26 cellular contexts compared by ENCODE assay signal in genomic region chr22:42154293-42154692, GRCh38. TPM values are rescaled to one million over a fixed set of nuclear protein-coding genes. Genes with fewer than 3 reads are reported as not detected.
"Had no signal": no experiment of that assay in that cellular context is flagged by ENCODE, and none has a peak within 500 bp of the region (broad histone marks: within the 10 kb centered on the region; RNA-seq: fewer than 3 reads in every experiment).

No MANE protein-coding gene starts in this region.

- H3K27me3 Mint-ChIP-seq: natural killer cell treated with Interleukin-12 subunit alpha and Interleukin-12 subunit beta and Interleukin-15 and Interleukin-18, amount 100 ng/mL, for 72 hours; stimulated activated naive CD8-positive, alpha-beta T cell treated with anti-CD3 and anti-CD28 coated beads, Interleukin-15, Interleukin-2, amounts not matched to agents 100 ng/mL and 50 ng/mL, for 24 hours had no signal

- DNase-seq: activated CD4-positive, alpha-beta T cell treated with anti-CD3 and anti-CD28 coated beads, Interleukin-2, amount 50 U/mL, for 1 hour; activated gamma-delta T cell treated with Interleukin-2 at 50 U/mL for 16 hours; activated T-cell treated with anti-CD3 and anti-CD28 coated beads, Interleukin-2, amount 50 U/mL, for 1 hour; adrenal gland; cerebellar nuclear complex; effector memory CD4-positive, alpha-beta T cell; islet precursor cell; left ventricle myocardium inferior; mesendoderm; mucosa of descending colon; stimulated activated CD4-positive, alpha-beta T cell treated with anti-CD3 and anti-CD28 coated beads, Interleukin-2, amount 100 ng/mL, for 48 hours; T1000; trophoblast cell; uterus; WERI-Rb-1 had no signal

- H3K4me1 ChIP-seq: adrenal gland, body of pancreas, uterus had no signal

- H3K27me3 ChIP-seq: adrenal gland, body of pancreas, dorsolateral prefrontal cortex, right lobe of liver, uterus had no signal

- H3K27ac Mint-ChIP-seq: stimulated activated naive CD8-positive, alpha-beta T cell treated with anti-CD3 and anti-CD28 coated beads, Interleukin-15, Interleukin-2, amounts not matched to agents 100 ng/mL and 50 ng/mL, for 24 hours had no signal

- H3K4me3 Mint-ChIP-seq: natural killer cell treated with Interleukin-12 subunit alpha and Interleukin-12 subunit beta and Interleukin-15 and Interleukin-18, amount 100 ng/mL, for 72 hours; stimulated activated naive CD8-positive, alpha-beta T cell treated with anti-CD3 and anti-CD28 coated beads, Interleukin-15, Interleukin-2, amounts not matched to agents 100 ng/mL and 50 ng/mL, for 24 hours had no signal

- H3K9me3 ChIP-seq: adrenal gland, body of pancreas, left ventricle myocardium inferior, mucosa of descending colon, right lobe of liver, thoracic aorta, uterus had no signal

- H3K36me3 Mint-ChIP-seq: activated naive CD4-positive, alpha-beta T cell treated with anti-CD3 and anti-CD28 coated beads, Interleukin-2, amount 50 U/mL, for 72 hours; natural killer cell treated with Interleukin-12 subunit alpha and Interleukin-12 subunit beta and Interleukin-15 and Interleukin-18, amount 100 ng/mL, for 72 hours had no signal

- ATAC-seq: activated CD4-positive, CD25-positive, alpha-beta regulatory T cell treated with anti-CD3 and anti-CD28 coated beads, Interleukin-2, amount 50 U/mL, for 24 hours; activated naive CD4-positive, alpha-beta T cell treated with anti-CD3 and anti-CD28 coated beads, Interleukin-2, amount 50 U/mL, for 72 hours; body of pancreas; mucosa of descending colon; natural killer cell treated with Interleukin-12 subunit alpha and Interleukin-12 subunit beta and Interleukin-15 and Interleukin-18, amount 100 ng/mL, for 72 hours had no signal

- H3K27ac ChIP-seq: adrenal gland, body of pancreas, coronary artery, dorsolateral prefrontal cortex, left ventricle myocardium inferior, thoracic aorta, uterus, WERI-Rb-1 had no signal

- H3K9me3 Mint-ChIP-seq: activated naive CD4-positive, alpha-beta T cell treated with anti-CD3 and anti-CD28 coated beads, Interleukin-2, amount 50 U/mL, for 72 hours; natural killer cell treated with Interleukin-12 subunit alpha and Interleukin-12 subunit beta and Interleukin-15 and Interleukin-18, amount 100 ng/mL, for 72 hours; stimulated activated naive CD8-positive, alpha-beta T cell treated with anti-CD3 and anti-CD28 coated beads, Interleukin-15, Interleukin-2, amounts not matched to agents 100 ng/mL and 50 ng/mL, for 24 hours had no signal

RNA-seq across cellular contexts. Expression of gene CYP2D6, which starts 23.7 kb away (rescaled TPM):
- total RNA-seq: myocyte, skeletal muscle tissue, thoracic aorta had no signal
